In the genomic region with DNA sequence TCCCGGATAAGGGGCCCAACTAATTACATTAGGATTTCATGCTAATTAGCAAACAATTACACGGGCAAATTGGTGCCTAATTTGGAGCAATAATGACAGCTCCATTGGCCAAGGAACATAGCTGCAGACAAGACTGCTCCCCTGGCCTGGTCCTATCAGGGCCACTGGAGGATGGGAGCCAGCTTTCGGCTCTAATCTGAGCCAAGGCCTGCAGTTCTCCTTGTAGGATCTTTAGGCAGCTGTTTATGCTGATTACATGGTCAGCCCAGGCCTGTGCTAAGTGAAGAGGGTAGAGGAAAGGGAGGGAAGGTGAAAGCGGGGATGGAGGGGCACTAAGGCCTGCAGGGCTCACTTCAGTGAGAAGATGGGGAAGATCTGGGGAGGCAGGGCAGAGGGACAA, we compare ENCODE assay signal across 28 cellular contexts.
"Had no signal": no experiment of that assay in that cellular context is flagged by ENCODE, and none has a peak within 500 bp of the region (broad histone marks: within the 10 kb centered on the region; RNA-seq: fewer than 3 reads in every experiment).

No MANE protein-coding gene starts in this region.

- H3K36me3 ChIP-seq: left lung, lower lobe of right lung, ovary, spleen, suprapubic skin, thoracic aorta, tibial artery, uterus had no signal

- H3K9me3 ChIP-seq: left lung, lower lobe of right lung, ovary, spleen, suprapubic skin, thoracic aorta, tibial artery, uterus had no signal

- ATAC-seq: left colon; left lung; lower lobe of right lung; natural killer cell; right cardiac atrium; sciatic nerve; stimulated activated effector memory CD8-positive, alpha-beta T cell treated with anti-CD3 and anti-CD28 coated beads, Interleukin-12 subunit alpha, Interleukin-12 subunit beta, amount 100 ng/mL, for 72 hours had no signal

- FAIRE-seq: islet of Langerhans, kidney, small intestine had no signal

- H3K9me3 Mint-ChIP-seq: immature natural killer cell; mesothelial cell of epicardium; naive B cell; natural killer cell; stimulated activated effector memory CD8-positive, alpha-beta T cell treated with anti-CD3 and anti-CD28 coated beads, Interleukin-12 subunit alpha, Interleukin-12 subunit beta, amount 100 ng/mL, for 72 hours; stimulated activated naive CD8-positive, alpha-beta T cell treated with anti-CD3 and anti-CD28 coated beads, Interleukin-15, Interleukin-2, amounts not matched to agents 100 ng/mL and 50 ng/mL, for 24 hours; type B pancreatic cell had no signal

- H3K36me3 Mint-ChIP-seq: mesothelial cell of epicardium, natural killer cell had no signal

- H3K27ac ChIP-seq: left lung, lower lobe of right lung, ovary, spleen, suprapubic skin, thoracic aorta, tibial artery, uterus had no signal

- H3K4me3 Mint-ChIP-seq: immature natural killer cell; mesothelial cell of epicardium; natural killer cell; nephron progenitor cell; stimulated activated effector memory CD8-positive, alpha-beta T cell treated with anti-CD3 and anti-CD28 coated beads, Interleukin-12 subunit alpha, Interleukin-12 subunit beta, amount 100 ng/mL, for 72 hours; stimulated activated naive CD8-positive, alpha-beta T cell treated with anti-CD3 and anti-CD28 coated beads, Interleukin-15, Interleukin-2, amounts not matched to agents 100 ng/mL and 50 ng/mL, for 24 hours; type B pancreatic cell had no signal

- DNase-seq: hypothalamus; immature natural killer cell; kidney; left colon; left lung; lower lobe of right lung; mammary epithelial cell; mesenchymal stem cell; naive B cell; natural killer cell; nephron progenitor cell; ovary; small intestine; spleen; stimulated activated CD4-positive, alpha-beta T cell treated with anti-CD3 and anti-CD28 coated beads, Interleukin-4, amount 100 ng/mL, for 24 hours; stimulated activated naive CD4-positive, alpha-beta T cell; tibial artery; uterus had no signal

- H3K27ac Mint-ChIP-seq: immature natural killer cell; mesothelial cell of epicardium; naive B cell; natural killer cell; nephron progenitor cell; progenitor cell of endocrine pancreas; stimulated activated naive CD8-positive, alpha-beta T cell treated with anti-CD3 and anti-CD28 coated beads, Interleukin-15, Interleukin-2, amounts not matched to agents 100 ng/mL and 50 ng/mL, for 24 hours; type B pancreatic cell had no signal

- H3K4me3 ChIP-seq: left lung, lower lobe of right lung, ovary, spleen, suprapubic skin, thoracic aorta, tibial artery, uterus had no signal

- H3K27me3 ChIP-seq: ovary had no signal
